Comparison of ENCODE assay signal across 17 cellular contexts in genomic region chr7:158022601-158023000, GRCh38.
DNase-seq lines count a peak whose midpoint lies in the region; ATAC-seq and TF ChIP-seq lines count a peak whose summit lies in the region.
"Had no signal": no experiment of that assay in that cellular context is flagged by ENCODE, and none has a peak within 500 bp of the region (broad histone marks: within the 10 kb centered on the region; RNA-seq: fewer than 3 reads in every experiment).

No MANE protein-coding gene starts in this region.

- WGBS in stomach, 5 donors: 90 to 98% (median 96%) methylated on average over 7 to 9 of the region's 9 CpGs

- no peaks in the 10 kb centered on the region for H3K9me3 ChIP-seq in stomach
- H3K9me3 ChIP-seq: BLaER1, Caco-2 had no signal

- no peak for TF ChIP-seq EP300 in stomach (IDR thresholded peaks at IDR 0.05)

- ATAC-seq in Right ventricle myocardium superior (ENCODE audit: poor library complexity) (no peak), left cardiac atrium (no peak)
- ATAC-seq in activated CD8-positive, alpha-beta T cell treated with anti-CD3 and anti-CD28 coated beads for 36 hours: no peak

- DNase-seq in Right ventricle myocardium superior (peak; percentile 3), left cardiac atrium (no peak), mesenteric fat pad (ENCODE audit: low spot score) (peak; percentile 72), stomach (peak; percentile 11), amniotic stem cell (lab: John Stamatoyannopoulos, UW) (no peak)
- no peak for DNase-seq in stimulated activated CD8-positive, alpha-beta memory T cell treated with anti-CD3 and anti-CD28 coated beads, Interleukin-4, amount 100 ng/mL, for 48 hours
- DNase-seq in activated CD8-positive, alpha-beta T cell treated with anti-CD3 and anti-CD28 coated beads for 36 hours: no peak
- DNase-seq: 8988T; AML-193; CD8-positive, alpha-beta memory T cell; DND-41; GDM1; HCEC 1CT; HFFc6; IMR-90 had no signal

- H3K4me1 ChIP-seq in stomach: peaks cover 0 to 10% (median 5%) of the 10 kb centered on the region in 4 donors
- H3K4me1 ChIP-seq: Caco-2 had no signal

- H3K27ac ChIP-seq in stomach: no peak overlapping the region
- H3K27ac ChIP-seq: BLaER1 had no signal

- no peaks in the 10 kb centered on the region for H3K27me3 ChIP-seq in stomach
- H3K27me3 ChIP-seq: BLaER1 had no signal

- no peaks in the 10 kb centered on the region for H3K4me1 Mint-ChIP-seq in activated CD8-positive, alpha-beta T cell treated with anti-CD3 and anti-CD28 coated beads for 36 hours (ENCODE audit: low read depth)
- H3K4me1 Mint-ChIP-seq: CD8-positive, alpha-beta memory T cell had no signal

- no peak overlapping the region for H3K27ac Mint-ChIP-seq in activated CD8-positive, alpha-beta T cell treated with anti-CD3 and anti-CD28 coated beads for 36 hours
- H3K27ac Mint-ChIP-seq: CD8-positive, alpha-beta memory T cell; HFFc6 had no signal

- intact Hi-C loops in Right ventricle myocardium superior (cut with DNase I): no loop called here
- intact Hi-C loops in left cardiac atrium (cut with DNase I): no loop called here
- intact Hi-C loops in stomach (cut with DNase I; ENCODE audit: low total_unique reads): no loop called here
- intact Hi-C loops in activated CD8-positive, alpha-beta T cell treated with anti-CD3 and anti-CD28 coated beads for 36 hours (cut with micrococcal nuclease): no loop called here

- CTCF ChIA-PET in activated CD8-positive, alpha-beta T cell treated with anti-CD3 and anti-CD28 coated beads for 36 hours (lab: Charles Lee): no interaction called here

- POLR2A ChIA-PET in activated CD8-positive, alpha-beta T cell treated with anti-CD3 and anti-CD28 coated beads for 36 hours (lab: Charles Lee): no interaction called here

- H3K27me3 Mint-ChIP-seq in activated CD8-positive, alpha-beta T cell treated with anti-CD3 and anti-CD28 coated beads for 36 hours: no peaks in the 10 kb centered on the region

- no peaks in the 10 kb centered on the region for H3K36me3 Mint-ChIP-seq in activated CD8-positive, alpha-beta T cell treated with anti-CD3 and anti-CD28 coated beads for 36 hours (ENCODE audit: low read depth)
- H3K36me3 Mint-ChIP-seq: CD8-positive, alpha-beta memory T cell had no signal

- TF ChIP-seq POLR2A in stomach (IDR thresholded peaks at IDR 0.05): no peak

- no peak for TF ChIP-seq CTCF in stomach (IDR thresholded peaks at IDR 0.05)
- no peak for TF ChIP-seq CTCF in activated CD8-positive, alpha-beta T cell treated with anti-CD3 and anti-CD28 coated beads for 36 hours (IDR thresholded peaks at IDR 0.05)

- no peaks in the 10 kb centered on the region for H3K36me3 ChIP-seq in stomach
- H3K36me3 ChIP-seq: BLaER1 had no signal

- H3K4me3 Mint-ChIP-seq in activated CD8-positive, alpha-beta T cell treated with anti-CD3 and anti-CD28 coated beads for 36 hours: no peak overlapping the region
- H3K4me3 Mint-ChIP-seq: CD8-positive, alpha-beta memory T cell; HFFc6 had no signal

- no peak overlapping the region for H3K4me3 ChIP-seq in stomach
- H3K4me3 ChIP-seq: BLaER1 had no signal

- no peaks in the 10 kb centered on the region for H3K9me3 Mint-ChIP-seq in activated CD8-positive, alpha-beta T cell treated with anti-CD3 and anti-CD28 coated beads for 36 hours
- H3K9me3 Mint-ChIP-seq: CD8-positive, alpha-beta memory T cell had no signal

Comparison
In these comparisons a context has a peak if more than half of its experiments do, and no peak if none do; other contexts are left out.
1. DNase-seq: peak in Right ventricle myocardium superior (single experiment), mesenteric fat pad (single experiment) and stomach (single experiment); none in left cardiac atrium (single experiment), stimulated activated CD8-positive, alpha-beta memory T cell treated with anti-CD3 and anti-CD28 coated beads, Interleukin-4, amount 100 ng/mL, for 48 hours (single experiment), activated CD8-positive, alpha-beta T cell treated with anti-CD3 and anti-CD28 coated beads for 36 hours (single experiment) and amniotic stem cell (single experiment).